ENCODE assay signal across 19 cellular contexts in the genomic region with DNA sequence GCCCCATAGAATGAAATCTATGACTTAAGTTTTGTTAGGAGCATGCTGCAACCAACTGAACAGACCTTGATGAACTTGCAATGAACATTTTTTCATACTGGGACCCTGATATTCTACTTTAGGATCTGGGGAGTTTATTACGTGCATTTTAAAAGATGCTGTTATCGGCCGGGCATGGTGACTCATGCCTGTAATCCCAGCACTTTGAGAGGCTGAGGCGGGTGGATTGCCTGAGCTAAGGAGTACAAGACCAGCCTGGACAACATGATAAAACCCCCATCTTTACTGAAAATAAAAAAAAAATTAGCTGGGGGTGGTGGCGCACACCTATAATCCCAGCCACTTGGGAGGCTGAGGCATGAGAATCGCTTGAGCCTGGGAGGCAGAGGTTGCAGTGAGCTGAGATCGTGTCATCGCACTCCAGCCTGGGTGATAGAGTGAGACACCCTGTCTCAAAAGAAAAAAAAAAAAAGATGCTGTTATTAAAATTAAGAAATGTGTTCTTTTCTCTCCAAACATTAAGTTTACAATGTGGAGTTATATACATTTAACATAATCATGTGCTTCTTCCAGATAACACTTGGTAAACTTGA. TPM values are rescaled to one million over a fixed set of nuclear protein-coding genes. Genes with fewer than 3 reads are reported as not detected.
DNase-seq lines count a peak whose midpoint lies in the region; ATAC-seq, FAIRE-seq and TF ChIP-seq lines count a peak whose summit lies in the region.
"Had no signal": no experiment of that assay in that cellular context is flagged by ENCODE, and none has a peak within 500 bp of the region (broad histone marks: within the 10 kb centered on the region; RNA-seq: fewer than 3 reads in every experiment).

No MANE protein-coding gene starts in this region.

- no peak overlapping the region for H4K12ac ChIP-seq in trophoblast cell (ENCODE audit: low read depth, low read length)

- H3K4me3 ChIP-seq in Loucy (ENCODE audit: low read length, poor library complexity, severe bottlenecking) = no peak overlapping the region
- H3K4me3 ChIP-seq in K562 = no peak overlapping the region
- no peak overlapping the region for H3K4me3 ChIP-seq in hepatocyte
- H3K4me3 ChIP-seq in trophoblast cell (ENCODE audit: low read depth, low read length) = no peak overlapping the region
- H3K4me3 ChIP-seq: BLaER1 treated with 17β-estradiol and CSF1 and Interleukin-3, amounts not matched to agents 10 nM and 100 nM; GM23248 had no signal

- H2AK5ac ChIP-seq in trophoblast cell (ENCODE audit: low read length) = no peak overlapping the region

- FAIRE-seq in K562 (lab: Jason Lieb, UNC) = peak; percentile 63
- FAIRE-seq: GM18507, H54 had no signal

- TF ChIP-seq RAD21 in K562 (CRISPR knock-in tag; conservative IDR thresholded peaks at IDR 0.05 in 1 of 2, IDR thresholded peaks at IDR 0.05 in 1 of 2) = no peak

- peak overlapping the region; percentile 92 for H3K4ac ChIP-seq in trophoblast cell (ENCODE audit: low read depth, low read length)

- no peak overlapping the region for H2BK120ac ChIP-seq in trophoblast cell (ENCODE audit: insufficient read depth, low read length, poor library complexity)

- H3F3A ChIP-seq in Loucy (ENCODE audit: low read depth) = no peaks in the 10 kb centered on the region

- no peak overlapping the region for H4K91ac ChIP-seq in trophoblast cell (ENCODE audit: low read depth, low read length)

- no TSS peak for BruUV-seq in K562 (replicated peaks; lab: Mats Ljungman, UMichigan)

- H3K9me2 ChIP-seq in Loucy (replicated peaks; ENCODE audit: low read depth, low read length) (no peaks in the 10 kb centered on the region), hepatocyte (replicated peaks; ENCODE audit: insufficient read depth) (no peaks in the 10 kb centered on the region)

- no peak overlapping the region for H3K14ac ChIP-seq in trophoblast cell (ENCODE audit: low read length)

- H4K20me1 ChIP-seq in Loucy (ENCODE audit: insufficient read depth, low read length, poor library complexity, severe bottlenecking) (peaks cover 53% of the 10 kb centered on the region), K562 (replicated peaks; ENCODE audit: control insufficient read depth, insufficient read depth, low read length) (peaks cover 9% of the 10 kb centered on the region; the same call in 1 of the 2 replicates), hepatocyte (ENCODE audit: insufficient read depth, poor library complexity, severe bottlenecking) (peaks cover 81% of the 10 kb centered on the region)

- in situ Hi-C loops in K562 (cut with MboI) = no loop called here

- ATAC-seq in K562 (peak; percentile 65), GM19452 (IDR thresholded peaks at IDR 0.05; ENCODE audit: unreplicated experiment) (no peak)
- ATAC-seq: HCT116 had no signal

- H3K9ac ChIP-seq in Loucy (ENCODE audit: low read depth, low read length, poor library complexity, severe bottlenecking) (no peak overlapping the region), K562 (ENCODE audit: insufficient read depth in 1 of 2, low read depth in 2 of 2, low read length in 2 of 2) (no peak overlapping the region), trophoblast cell (ENCODE audit: low read length) (no peak overlapping the region)
- H3K9ac ChIP-seq: BLaER1 treated with 17β-estradiol and CSF1 and Interleukin-3, amounts not matched to agents 10 nM and 100 nM; GM23248 had no signal

- H3K18ac ChIP-seq in trophoblast cell (ENCODE audit: low read length) = no peak overlapping the region

- H3K79me2 ChIP-seq in Loucy (ENCODE audit: insufficient read depth, low read length) = peaks cover 94% of the 10 kb centered on the region
- peaks cover 73% of the 10 kb centered on the region for H3K79me2 ChIP-seq in K562 (ENCODE audit: control insufficient read depth, insufficient read depth, low read length)
- H3K79me2 ChIP-seq in hepatocyte = peaks cover 99% of the 10 kb centered on the region
- peaks cover 44% of the 10 kb centered on the region for H3K79me2 ChIP-seq in trophoblast cell (ENCODE audit: control insufficient read depth, insufficient read depth, low read length, poor library complexity)

- intact Hi-C loops in K562 (cut with micrococcal nuclease) = no loop called here

- peaks cover 7% of the 10 kb centered on the region for H3K9me1 ChIP-seq in K562 (ENCODE audit: control insufficient read depth, insufficient read depth, low read length)

- H4K8ac ChIP-seq in trophoblast cell (ENCODE audit: low read depth, low read length) = no peak overlapping the region

- TF ChIP-seq EP300 in K562 (IDR thresholded peaks at IDR 0.05; ENCODE audit: low read length) = peak; percentile 57; the same call in 1 of the 2 replicates

- peaks cover 22% of the 10 kb centered on the region; the same call in 1 of the 2 replicates for H3K36me3 ChIP-seq in Loucy (ENCODE audit: insufficient read depth, low read length)
- H3K36me3 ChIP-seq in K562 (ENCODE audit: control insufficient read depth, insufficient read depth, low read length) = peaks cover 33% of the 10 kb centered on the region
- H3K36me3 ChIP-seq in hepatocyte (replicated peaks; ENCODE audit: insufficient read depth, low read depth) = no peaks in the 10 kb centered on the region
- peaks cover 14 to 28% of the 10 kb centered on the region in 2 experiments for H3K36me3 ChIP-seq in trophoblast cell (ENCODE audit: control insufficient read depth in 1 of 2, insufficient read depth in 2 of 2, low read length in 2 of 2)

- no peak overlapping the region for H3K23ac ChIP-seq in trophoblast cell (ENCODE audit: low read length)

- H3K4me1 ChIP-seq in Loucy (ENCODE audit: insufficient read depth, low read length, poor library complexity, severe bottlenecking) (peaks cover 41% of the 10 kb centered on the region), K562 (replicated peaks in 1 of 2; ENCODE audit: control insufficient read depth in 2 of 2, insufficient read depth in 2 of 2, low read length in 2 of 2) (peaks cover 8 to 9% of the 10 kb centered on the region in 2 experiments; a peak in 4 of 5 replicates), hepatocyte (ENCODE audit: insufficient read depth) (peaks cover 22% of the 10 kb centered on the region), trophoblast cell (ENCODE audit: control insufficient read depth in 1 of 2, insufficient read depth in 2 of 2, low read length in 2 of 2) (peaks cover 9 to 21% of the 10 kb centered on the region in 2 experiments)

- DNase-seq in K562 (ENCODE audit: extremely low read depth in 1 of 4, low spot score in 3 of 4) (peak in 2 of 4 experiments; percentile 38 to 81), hepatocyte (ENCODE audit: low spot score) (no peak), trophoblast cell (peak in 1 of 2 donors; percentile 28), SW480 (ENCODE audit: low spot score) (no peak), NCI-H2081 treated with DMSO at 0.1 percent for 48 hours (lab: John Stamatoyannopoulos, UW) (no peak), GM10266 (ENCODE audit: extremely low spot score) (no peak)
- DNase-seq: 8988T; AML-193; CD4-positive, CD25-positive, alpha-beta regulatory T cell; DMS53; GF-D8; GM23248 had no signal

- H2BK12ac ChIP-seq in trophoblast cell (ENCODE audit: low read length) = no peak overlapping the region

- TF ChIP-seq POLR2A in K562 (conservative IDR thresholded peaks at IDR 0.05) = no peak

- H3K27ac ChIP-seq in K562 (ENCODE audit: extremely low read depth, low read depth, low read length) = no peak overlapping the region
- peak overlapping the region; percentile 54 for H3K27ac ChIP-seq in hepatocyte
- H3K27ac ChIP-seq in trophoblast cell (ENCODE audit: low read depth, low read length) = no peak overlapping the region
- H3K27ac ChIP-seq: BLaER1 treated with 17β-estradiol and CSF1 and Interleukin-3, amounts not matched to agents 10 nM and 100 nM; GM23248; HL-60 had no signal

- H3K27me3 ChIP-seq in Loucy (ENCODE audit: insufficient read depth, low read length, poor library complexity, severe bottlenecking) (no peaks in the 10 kb centered on the region), K562 (ENCODE audit: control insufficient read depth in 2 of 2, insufficient read depth in 2 of 2, low read length in 2 of 2) (no peaks in the 10 kb centered on the region), hepatocyte (no peaks in the 10 kb centered on the region), trophoblast cell (ENCODE audit: insufficient read depth, low read length) (no peaks in the 10 kb centered on the region)
- H3K27me3 ChIP-seq: BLaER1 treated with 17β-estradiol and CSF1 and Interleukin-3, amounts not matched to agents 10 nM and 100 nM had no signal

- TF ChIP-seq CTCF in Loucy (conservative IDR thresholded peaks at IDR 0.05; ENCODE audit: low read length) (no peak), K562 (IDR thresholded peaks at IDR 0.05 in 2 of 3, conservative IDR thresholded peaks at IDR 0.05 in 1 of 3; ENCODE audit: insufficient read depth in 2 of 3, low read depth in 1 of 3, low read length in 3 of 3) (no peak), hepatocyte (IDR thresholded peaks at IDR 0.05; ENCODE audit: poor library complexity) (no peak), GM10266 (IDR thresholded peaks at IDR 0.05; ENCODE audit: control insufficient read depth, insufficient read depth, low read depth, missing control alignments) (no peak)

- CTCF ChIA-PET in K562 (lab: Yijun Ruan, JAX; ENCODE audit: low intra/inter-chr PET ratio) = no interaction called here

- H3K79me1 ChIP-seq in trophoblast cell (ENCODE audit: low read length) = peaks cover 4% of the 10 kb centered on the region

- WGBS in K562 (ENCODE audit: insufficient coverage, low coverage, missing lambda C conversion rate) = 36% methylated on average over 8 of the region's 8 CpGs
- WGBS in hepatocyte (ENCODE audit: low lambda C conversion rate, missing lambda C conversion rate) = 58% methylated on average over 8 of the region's 8 CpGs
- no CpG with 5 or more reads among the region's 8 CpGs for WGBS in trophoblast cell (ENCODE audit: extremely low coverage, insufficient coverage, insufficient read length)

- H2AFZ ChIP-seq in Loucy (ENCODE audit: low read length) (no peak overlapping the region), K562 (ENCODE audit: low read depth, low read length) (no peak overlapping the region), hepatocyte (no peak overlapping the region), trophoblast cell (ENCODE audit: insufficient read depth, low read length, poor library complexity) (no peak overlapping the region)
- H2AFZ ChIP-seq: GM23248 had no signal

- POLR2A ChIA-PET in K562 (lab: Yijun Ruan, JAX) = interaction anchor here (0.7 to 1.2 kb wide), 5 partner anchors 11 to 352 kb away, joined by 3 to 4 read pairs (median 3); no protein-coding TSS in a partner anchor

- H3K9me3 ChIP-seq in Loucy (ENCODE audit: insufficient read depth, low read depth, low read length) (no peaks in the 10 kb centered on the region), K562 (replicated peaks; ENCODE audit: control insufficient read depth, insufficient read depth, low read depth, low read length) (peaks cover 5% of the 10 kb centered on the region; the same call in 1 of the 2 replicates), hepatocyte (ENCODE audit: low read depth) (no peaks in the 10 kb centered on the region), trophoblast cell (ENCODE audit: insufficient read depth, low read depth, low read length) (peaks cover under 1% of the 10 kb centered on the region)

- H3K4me2 ChIP-seq in Loucy (ENCODE audit: low read depth, low read length, poor library complexity, severe bottlenecking) (peak overlapping the region; percentile 43), K562 (ENCODE audit: insufficient read depth, low read length) (no peak overlapping the region), hepatocyte (no peak overlapping the region), trophoblast cell (ENCODE audit: low read length) (no peak overlapping the region)

- no peak overlapping the region for H2BK5ac ChIP-seq in trophoblast cell (ENCODE audit: low read depth, low read length, poor library complexity)

RNA-seq across cellular contexts. Expression of gene MPZL1, which starts 7.1 kb away (rescaled TPM):
- total RNA-seq in K562 (2011; cell fraction: chromatin; rRNA removed; ENCODE audit: low replicate concordance) = 126 and 209 TPM in 2 replicates
- total RNA-seq in K562 (2011; cell fraction: nucleolus; rRNA removed) = 109 and 121 TPM in 2 replicates
- 238 and 352 TPM in 2 replicates for total RNA-seq in K562 (2011; cell fraction: nucleoplasm; rRNA removed)
- total RNA-seq in K562 (2014; rRNA removed) = 46.1 and 57.8 TPM in 2 replicates
- total RNA-seq in K562 (2014; rRNA removed; fragmentation: Illumina TruSeq; extraction: Trizol) = 82.4 and 92.6 TPM in 2 replicates
- total RNA-seq in K562 (2015; rRNA removed; fragmentation: Illumina TruSeq; extraction: Trizol) = 63.2 and 66.5 TPM in 2 replicates
- total RNA-seq in K562 (2021) = 65.3 and 79.5 TPM in 2 replicates
- 89.9 and 153 TPM in 2 replicates for polyA plus RNA-seq in K562 (2011; rRNA removed)
- 43.0 and 55.8 TPM in 2 replicates for polyA plus RNA-seq in K562 (2011; cell fraction: cytosol; rRNA removed)
- polyA plus RNA-seq in K562 (2011; cell fraction: nucleus; rRNA removed) = 42.9 and 57.7 TPM in 2 replicates
- polyA plus RNA-seq in K562 (2012) = 46.5 and 47.2 TPM in 2 replicates
- 64.6 and 75.9 TPM in 2 replicates for polyA plus RNA-seq in K562 (2014; fragmentation: Illumina TruSeq; extraction: Trizol)
- 10 to 100 TPM; 14.5 to 20.5 TPM for polyA plus RNA-seq in K562 (2014; fragmentation: Nextera tagmentation; extraction: Ambion mirVana)
- 46.5 and 46.7 TPM in 2 replicates for polyA plus RNA-seq in K562 (2014; rRNA removed)
- 94.6 and 129 TPM in 2 replicates for polyA minus RNA-seq in K562 (2011; rRNA and poly(A)+ RNA removed)
- 50.0 and 63.6 TPM in 2 replicates for polyA minus RNA-seq in K562 (2011; cell fraction: cytosol; rRNA and poly(A)+ RNA removed)
- polyA minus RNA-seq in K562 (2011; cell fraction: nucleus; rRNA and poly(A)+ RNA removed) = 22.6 and 35.3 TPM in 2 replicates
- total RNA-seq in hepatocyte = 147 and 176 TPM in 2 replicates
- 202 and 245 TPM in 2 replicates for polyA plus RNA-seq in hepatocyte
- 335 and 346 TPM in 2 replicates for polyA plus RNA-seq in trophoblast cell (2013)
